ENCODE assay signal across 9 cellular contexts in the genomic region with DNA sequence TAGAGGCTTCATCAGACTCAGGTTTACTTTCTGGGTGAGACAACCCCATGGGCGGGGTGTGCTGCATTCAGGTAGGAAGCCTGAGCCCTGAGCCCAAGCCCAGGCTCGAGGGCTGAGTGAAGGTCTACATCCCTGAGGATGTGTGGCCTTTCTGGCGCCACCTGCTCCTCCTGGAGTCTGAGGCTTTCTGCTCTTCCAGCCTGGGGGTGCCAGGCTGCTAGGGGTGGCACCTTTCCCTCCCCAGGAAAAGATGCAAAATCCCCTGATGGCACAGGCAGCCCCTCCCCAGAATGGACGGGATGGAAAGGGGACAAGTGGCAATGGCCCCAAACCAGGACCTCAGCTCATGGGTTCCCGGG. TPM values are rescaled to one million over a fixed set of nuclear protein-coding genes. Genes with fewer than 3 reads are reported as not detected.
DNase-seq lines count a peak whose midpoint lies in the region; ATAC-seq, FAIRE-seq and TF ChIP-seq lines count a peak whose summit lies in the region.
"Had no signal": no experiment of that assay in that cellular context is flagged by ENCODE, and none has a peak within 500 bp of the region (broad histone marks: within the 10 kb centered on the region; RNA-seq: fewer than 3 reads in every experiment).

No MANE protein-coding gene starts in this region.

- intact Hi-C loops in IMR-90 (cut with micrococcal nuclease), result no loop called here
- intact Hi-C loops in activated CD4-positive, alpha-beta T cell treated with anti-CD3 and anti-CD28 coated beads for 36 hours (cut with DNase I, micrococcal nuclease), result no loop called here

- TF ChIP-seq RAD21 in IMR-90 (IDR thresholded peaks at IDR 0.05; ENCODE audit: low read length) (no peak), H1 (IDR thresholded peaks at IDR 0.05 in 1 of 2, conservative IDR thresholded peaks at IDR 0.05 in 1 of 2; ENCODE audit: low read depth in 2 of 2, low read length in 2 of 2) (no peak)

- H2AFZ ChIP-seq in IMR-90 (replicated peaks; ENCODE audit: low read length, poor library complexity), result peak overlapping the region; percentile 96
- peak overlapping the region; percentile 94 for H2AFZ ChIP-seq in H1 (ENCODE audit: low read length)
- H2AFZ ChIP-seq in neural progenitor cell (replicated peaks), result peak overlapping the region; percentile 99

- no peak overlapping the region for H2AK5ac ChIP-seq in IMR-90 (ENCODE audit: low read depth, low read length)
- H2AK5ac ChIP-seq in H1 (ENCODE audit: low read depth, low read length), result no peak overlapping the region; the same call in 1 of the 2 replicates

- H4K5ac ChIP-seq in IMR-90 (ENCODE audit: low read depth, low read length), result no peak overlapping the region
- peak overlapping the region; percentile 28 for H4K5ac ChIP-seq in H1 (ENCODE audit: insufficient read length, low read depth, low read length)

- peak overlapping the region; percentile 47 for H3K27ac Mint-ChIP-seq in neural progenitor cell
- no peak overlapping the region for H3K27ac Mint-ChIP-seq in activated CD4-positive, alpha-beta T cell treated with anti-CD3 and anti-CD28 coated beads for 36 hours

- H2BK12ac ChIP-seq in H1 (ENCODE audit: low read depth, low read length), result peak overlapping the region; percentile 79; the same call in 1 of the 2 replicates

- in situ Hi-C loops in IMR-90 (cut with MboI; ENCODE audit: low sequenced_read_pairs), result no loop called here

- H3K36me3 ChIP-seq in BLaER1 treated with 17β-estradiol and CSF1 and Interleukin-3, amounts not matched to agents 10 nM and 100 nM, result no peaks in the 10 kb centered on the region
- H3K36me3 ChIP-seq in IMR-90 (ENCODE audit: control insufficient read depth, insufficient read depth, low read length) (no peaks in the 10 kb centered on the region), H1 (ENCODE audit: control insufficient read depth in 2 of 4, insufficient read depth in 4 of 4, low read length in 3 of 4) (no peaks in the 10 kb centered on the region), neural progenitor cell (no peaks in the 10 kb centered on the region)

- no peaks in the 10 kb centered on the region; a peak in 1 of 22 replicates for H3K9me3 ChIP-seq in BLaER1 treated with 17β-estradiol and CSF1 and Interleukin-3, amounts not matched to agents 10 nM and 100 nM (replicated peaks in 1 of 11)
- H3K9me3 ChIP-seq in IMR-90 (ENCODE audit: control insufficient read depth, insufficient read depth, low read length) (no peaks in the 10 kb centered on the region), H1 (ENCODE audit: insufficient read depth in 2 of 2, low read depth in 1 of 2, low read length in 1 of 2) (peaks cover 3% of the 10 kb centered on the region in 2 experiments; a peak in 1 of 4 replicates), neural progenitor cell (ENCODE audit: low read depth) (no peaks in the 10 kb centered on the region)

- CTCF ChIA-PET in IMR-90 (lab: Yijun Ruan, JAX) (interaction anchor here (0.6 to 1.9 kb wide), 6 partner anchors 15 to 125 kb away, joined by 3 to 5 read pairs (median 3); no protein-coding TSS in a partner anchor), H1 (lab: Charles Lee; ENCODE audit: partially characterized antibody) (interaction anchor here (0.7 to 5.9 kb wide), 46 partner anchors 8 to 249 kb away, joined by 3 to 49 read pairs (median 6); partner anchors contain the start of gene PLPP7)
- CTCF ChIA-PET in activated CD4-positive, alpha-beta T cell treated with anti-CD3 and anti-CD28 coated beads for 36 hours (lab: Charles Lee), result interaction anchor here (0.6 to 2.3 kb wide), 34 partner anchors 9 to 399 kb away, joined by 3 to 11 read pairs (median 4); no protein-coding TSS in a partner anchor

- peak overlapping the region; percentile 31 to 66 (median 46); a peak in 16 of 20 replicates for H3K4me3 ChIP-seq in BLaER1 treated with 17β-estradiol and CSF1 and Interleukin-3, amounts not matched to agents 10 nM and 100 nM
- H3K4me3 ChIP-seq in IMR-90 (ENCODE audit: insufficient read depth, low read depth, low read length), result no peak overlapping the region
- H3K4me3 ChIP-seq in H1 (ENCODE audit: extremely low read depth in 1 of 4, insufficient read depth in 2 of 4, low read depth in 3 of 4, low read length in 4 of 4), result peak overlapping the region in 1 of 4 experiments; percentile 55; a peak in 3 of 8 replicates
- H3K4me3 ChIP-seq in neural progenitor cell, result peak overlapping the region; percentile 37
- H3K4me3 ChIP-seq in foreskin fibroblast (ENCODE audit: low read depth in 1 of 2, low read length in 2 of 2), result no peak overlapping the region

- H2BK20ac ChIP-seq in IMR-90 (ENCODE audit: low read depth, low read length) (no peak overlapping the region), H1 (ENCODE audit: low read length) (peak overlapping the region; percentile 72; the same call in 1 of the 2 replicates)

- WGBS in IMR-90 (ENCODE audit: extremely low coverage in 2 of 2, insufficient read length in 1 of 2), 2 experiments, result 25% methylated on average over 1 of the region's 5 CpGs; no CpG with 5 or more reads in 1 of the 2 experiments
- WGBS in H1 (ENCODE audit: extremely low coverage in 1 of 2, insufficient coverage in 1 of 2, insufficient read length in 1 of 2, insufficient replicate concordance in 2 of 2, low coverage in 1 of 2, low lambda C conversion rate in 2 of 2, missing lambda C conversion rate in 1 of 2), 2 experiments, result 61% methylated on average over 5 of the region's 5 CpGs; no CpG with 5 or more reads in 1 of the 2 experiments

- H3K4me1 Mint-ChIP-seq in neural progenitor cell, result peaks cover 9% of the 10 kb centered on the region
- H3K4me1 Mint-ChIP-seq in activated CD4-positive, alpha-beta T cell treated with anti-CD3 and anti-CD28 coated beads for 36 hours, result peaks cover 9% of the 10 kb centered on the region

- peaks cover 3% of the 10 kb centered on the region for H3K9me3 Mint-ChIP-seq in neural progenitor cell
- H3K9me3 Mint-ChIP-seq in activated CD4-positive, alpha-beta T cell treated with anti-CD3 and anti-CD28 coated beads for 36 hours (ENCODE audit: low read depth), result no peaks in the 10 kb centered on the region

- peak overlapping the region; percentile 78 to 97 (median 87) for H3K4me2 ChIP-seq in BLaER1 treated with 17β-estradiol and CSF1 and Interleukin-3, amounts not matched to agents 10 nM and 100 nM
- H3K4me2 ChIP-seq in IMR-90 (ENCODE audit: low read depth, low read length) (peak overlapping the region; percentile 93; the same call in 1 of the 2 replicates), H1 (ENCODE audit: insufficient read depth in 1 of 2, low read depth in 2 of 2, low read length in 2 of 2) (peak overlapping the region; percentile 2 to 80; a peak in 3 of 4 replicates), neural progenitor cell (peak overlapping the region; percentile 79)

- H3K4me1 ChIP-seq in BLaER1 treated with 17β-estradiol and CSF1 and Interleukin-3, amounts not matched to agents 10 nM and 100 nM, result peaks cover 13 to 52% (median 29%) of the 10 kb centered on the region in 10 experiments
- H3K4me1 ChIP-seq in IMR-90 (ENCODE audit: control insufficient read depth, insufficient read depth, low read length), result no peaks in the 10 kb centered on the region
- peaks cover 0 to 8% (median 5%) of the 10 kb centered on the region in 4 experiments; a peak in 6 of 7 replicates for H3K4me1 ChIP-seq in H1 (replicated peaks in 1 of 4; ENCODE audit: control insufficient read depth in 3 of 4, insufficient read depth in 4 of 4, low read length in 3 of 4)
- H3K4me1 ChIP-seq in neural progenitor cell, result peaks cover 4% of the 10 kb centered on the region

- H3K4me3 Mint-ChIP-seq in neural progenitor cell, result peak overlapping the region; percentile 77
- no peak overlapping the region for H3K4me3 Mint-ChIP-seq in activated CD4-positive, alpha-beta T cell treated with anti-CD3 and anti-CD28 coated beads for 36 hours

- H4K91ac ChIP-seq in IMR-90 (ENCODE audit: insufficient read depth, low read depth, low read length), result no peak overlapping the region
- no peak overlapping the region for H4K91ac ChIP-seq in H1 (replicated peaks; ENCODE audit: insufficient read length, low read length)

- no peaks in the 10 kb centered on the region for H4K20me1 ChIP-seq in BLaER1 treated with 17β-estradiol and CSF1 and Interleukin-3, amounts not matched to agents 10 nM and 100 nM
- H4K20me1 ChIP-seq in IMR-90 (ENCODE audit: insufficient read depth, low read length) (no peaks in the 10 kb centered on the region; the same call in 1 of the 2 replicates), H1 (replicated peaks in 1 of 2; ENCODE audit: control insufficient read depth in 1 of 2, insufficient read depth in 2 of 2, low read length in 2 of 2) (no peaks in the 10 kb centered on the region), neural progenitor cell (ENCODE audit: low read depth) (no peaks in the 10 kb centered on the region)

- BruUV-seq in IMR-90 (replicated peaks; lab: Mats Ljungman, UMichigan), result no TSS peak

- H3K36me3 Mint-ChIP-seq in neural progenitor cell, result no peaks in the 10 kb centered on the region
- no peaks in the 10 kb centered on the region for H3K36me3 Mint-ChIP-seq in activated CD4-positive, alpha-beta T cell treated with anti-CD3 and anti-CD28 coated beads for 36 hours (ENCODE audit: low read depth)

- H3K23me2 ChIP-seq in H1 (ENCODE audit: low read depth, low read length), result no peaks in the 10 kb centered on the region

- H2BK15ac ChIP-seq in IMR-90 (ENCODE audit: low read depth, low read length), result no peak overlapping the region
- H2BK15ac ChIP-seq in H1 (ENCODE audit: low read length), result peak overlapping the region; percentile 21; the same call in 1 of the 2 replicates

- H4K8ac ChIP-seq in IMR-90 (ENCODE audit: low read depth in 2 of 2, low read length in 2 of 2) (no peak overlapping the region), H1 (ENCODE audit: extremely low read depth, insufficient read depth, low read length) (peak overlapping the region; percentile 90)

- peaks cover 7% of the 10 kb centered on the region for H3K27me3 Mint-ChIP-seq in neural progenitor cell (ENCODE audit: insufficient read depth, low read depth)
- H3K27me3 Mint-ChIP-seq in activated CD4-positive, alpha-beta T cell treated with anti-CD3 and anti-CD28 coated beads for 36 hours, result no peaks in the 10 kb centered on the region

- H3K79me1 ChIP-seq in IMR-90 (ENCODE audit: low read depth in 1 of 2, low read length in 2 of 2) (no peaks in the 10 kb centered on the region), H1 (ENCODE audit: low read depth, low read length) (no peaks in the 10 kb centered on the region)

- no peak for ATAC-seq in IMR-90 (ENCODE audit: low read depth)
- no peak for ATAC-seq in activated CD4-positive, alpha-beta T cell treated with anti-CD3 and anti-CD28 coated beads for 36 hours
- ATAC-seq in GM21717 (IDR thresholded peaks at IDR 0.05; ENCODE audit: unreplicated experiment), result no peak

- POLR2A ChIA-PET in IMR-90 (lab: Charles Lee; ENCODE audit: unreplicated experiment) (no interaction called here), H1 (lab: Charles Lee; ENCODE audit: partially characterized antibody) (interaction anchor here (0.7 to 2.2 kb wide), 12 partner anchors 9 to 153 kb away, joined by 3 to 21 read pairs (median 4); partner anchors contain the start of gene POMT1)
- POLR2A ChIA-PET in activated CD4-positive, alpha-beta T cell treated with anti-CD3 and anti-CD28 coated beads for 36 hours (lab: Charles Lee), result no interaction called here

- H3K23ac ChIP-seq in IMR-90 (ENCODE audit: low read depth, low read length) (no peak overlapping the region), H1 (ENCODE audit: insufficient read length) (no peak overlapping the region)

- H3K79me2 ChIP-seq in H1 (ENCODE audit: control insufficient read depth in 1 of 2, insufficient read depth in 2 of 2, low read length in 2 of 2), result no peaks in the 10 kb centered on the region
- no peaks in the 10 kb centered on the region for H3K79me2 ChIP-seq in neural progenitor cell (ENCODE audit: low read depth)

- H3K18ac ChIP-seq in IMR-90 (ENCODE audit: low read depth, low read length), result no peak overlapping the region
- H3K18ac ChIP-seq in H1 (ENCODE audit: extremely low read depth, low read length), result peak overlapping the region; percentile 99

- peak overlapping the region; percentile 56 to 77 (median 70); a peak in 21 of 22 replicates for H3K9ac ChIP-seq in BLaER1 treated with 17β-estradiol and CSF1 and Interleukin-3, amounts not matched to agents 10 nM and 100 nM
- H3K9ac ChIP-seq in IMR-90 (ENCODE audit: low read depth, low read length), result no peak overlapping the region
- no peak overlapping the region for H3K9ac ChIP-seq in H1 (replicated peaks in 1 of 4; ENCODE audit: extremely low read depth in 1 of 4, low read depth in 3 of 4, low read length in 3 of 4)
- no peak overlapping the region for H3K9ac ChIP-seq in neural progenitor cell

- H3F3A ChIP-seq in neural progenitor cell (ENCODE audit: low read depth), result peaks cover 5% of the 10 kb centered on the region

- FAIRE-seq in H1 (lab: Jason Lieb, UNC), result no peak
- FAIRE-seq: H54 had no signal

- H3K27ac ChIP-seq in BLaER1 treated with 17β-estradiol and CSF1 and Interleukin-3, amounts not matched to agents 10 nM and 100 nM, result peak overlapping the region in 10 of 11 experiments; percentile 45 to 79 (median 66); a peak in 17 of 22 replicates
- H3K27ac ChIP-seq in IMR-90 (ENCODE audit: insufficient read depth, low read length) (no peak overlapping the region), H1 (ENCODE audit: low read depth, low read length) (no peak overlapping the region), neural progenitor cell (no peak overlapping the region)

- H3K56ac ChIP-seq in IMR-90 (ENCODE audit: extremely low read depth, insufficient read depth, low read length) (no peak overlapping the region), H1 (replicated peaks; ENCODE audit: insufficient read length, low read depth, low read length) (no peak overlapping the region)

- H3K14ac ChIP-seq in IMR-90 (replicated peaks; ENCODE audit: low read depth, low read length) (no peak overlapping the region), H1 (ENCODE audit: insufficient read length) (no peak overlapping the region)

- no peak overlapping the region for H2AK9ac ChIP-seq in IMR-90 (replicated peaks; ENCODE audit: low read depth, low read length, poor library complexity)

- H3K4ac ChIP-seq in IMR-90 (ENCODE audit: low read depth, low read length) (no peak overlapping the region), H1 (replicated peaks; ENCODE audit: insufficient read length, low read depth, low read length) (peak overlapping the region; percentile 2)

- H3K9me1 ChIP-seq in IMR-90 (ENCODE audit: insufficient read depth, low read length), result no peaks in the 10 kb centered on the region

- no peak overlapping the region for H2BK5ac ChIP-seq in IMR-90 (ENCODE audit: low read depth, low read length, poor library complexity, severe bottlenecking)
- peak overlapping the region; percentile 3; the same call in 1 of the 2 replicates for H2BK5ac ChIP-seq in H1 (ENCODE audit: low read depth, low read length)

- H3K27me3 ChIP-seq in BLaER1 treated with 17β-estradiol and CSF1 and Interleukin-3, amounts not matched to agents 10 nM and 100 nM, result no peaks in the 10 kb centered on the region
- H3K27me3 ChIP-seq in IMR-90 (ENCODE audit: control insufficient read depth, insufficient read depth, low read length), result no peaks in the 10 kb centered on the region; the same call in 1 of the 2 replicates
- no peaks in the 10 kb centered on the region for H3K27me3 ChIP-seq in H1 (replicated peaks in 1 of 4; ENCODE audit: control insufficient read depth in 3 of 4, extremely low read depth in 1 of 4, insufficient read depth in 3 of 4, low read length in 3 of 4)
- H3K27me3 ChIP-seq in neural progenitor cell, result no peaks in the 10 kb centered on the region

- no peak overlapping the region for H2BK120ac ChIP-seq in IMR-90 (ENCODE audit: low read depth, low read length)
- no peak overlapping the region for H2BK120ac ChIP-seq in H1 (replicated peaks; ENCODE audit: low read depth, low read length)

- no peak for DNase-seq in IMR-90
- no peak for DNase-seq in H1 (ENCODE audit: low read depth in 1 of 2, low spot score in 2 of 2)
- no peak for DNase-seq in neural progenitor cell (ENCODE audit: low spot score)
- no peak for DNase-seq in activated CD4-positive, alpha-beta T cell treated with anti-CD3 and anti-CD28 coated beads for 36 hours
- no peak for DNase-seq in activated effector memory CD4-positive, alpha-beta T cell treated with anti-CD3 and anti-CD28 coated beads, Interleukin-2, amount 50 U/mL, for 16 hours
- no peak for DNase-seq in foreskin fibroblast

- no peak for TF ChIP-seq CTCF in IMR-90 (conservative IDR thresholded peaks at IDR 0.05; ENCODE audit: low read depth, low read length)
- no peak for TF ChIP-seq CTCF in H1 (IDR thresholded peaks at IDR 0.05; ENCODE audit: control extremely low read depth in 1 of 3, insufficient read depth in 1 of 3, low read depth in 1 of 3, low read length in 3 of 3)
- TF ChIP-seq CTCF in neural progenitor cell (IDR thresholded peaks at IDR 0.05), result no peak
- no peak for TF ChIP-seq CTCF in foreskin fibroblast (IDR thresholded peaks at IDR 0.05; ENCODE audit: low read depth, low read length)

- no peak for TF ChIP-seq EP300 in H1 (IDR thresholded peaks at IDR 0.05; ENCODE audit: borderline replicate concordance in 1 of 2, low read depth in 2 of 2, low read length in 2 of 2)

- dilution Hi-C loops in IMR-90 (cut with HindIII; ENCODE audit: low sequenced_read_pairs, unreplicated experiment), result no loop called here

- no peak for TF ChIP-seq POLR2A in IMR-90 (IDR thresholded peaks at IDR 0.05; ENCODE audit: low read depth, low read length)
- TF ChIP-seq POLR2A in H1 (IDR thresholded peaks at IDR 0.05; ENCODE audit: control extremely low read depth in 1 of 2, low read depth in 2 of 2, low read length in 2 of 2), result no peak

RNA-seq across cellular contexts. Expression of gene PRRC2B, which starts 44.4 kb away (rescaled TPM):
- 19.4 and 22.2 TPM in 2 replicates for total RNA-seq in IMR-90 (2012; rRNA removed)
- polyA plus RNA-seq in IMR-90 (2012; rRNA removed), result 39.1 and 46.5 TPM in 2 replicates
- polyA plus RNA-seq in IMR-90 (2012; cell fraction: cytosol; rRNA removed), result 26.8 and 31.7 TPM in 2 replicates
- polyA plus RNA-seq in IMR-90 (2012; cell fraction: nucleus; rRNA removed; ENCODE audit: low replicate concordance), result 111 and 118 TPM in 2 replicates
- total RNA-seq in H1 (2021; fragmentation: NEBNext Ultra II Directional; extraction: Animal tissue kit (Norgen Biotek cat#: 25700)), result 249 and 255 TPM in 2 replicates
- 37.3 and 55.3 TPM in 2 replicates for polyA plus RNA-seq in H1 (2011; rRNA removed)
- 32.6 TPM for polyA plus RNA-seq in H1 (2011; cell fraction: cytosol; rRNA removed)
- polyA plus RNA-seq in H1 (2011; cell fraction: nucleus; rRNA removed), result 115 TPM
- 96.3 to 122 TPM (median 108 TPM) in 4 replicates for polyA plus RNA-seq in H1 (2012, experiment 1 of 2)
- 52.2 TPM for polyA plus RNA-seq in H1 (2012, experiment 2 of 2)
- 64.3 TPM for polyA plus RNA-seq in H1 (2013, experiment 1 of 2)
- polyA plus RNA-seq in H1 (2013, experiment 2 of 2), result 64.7 TPM
- 102 and 131 TPM in 2 replicates for polyA minus RNA-seq in H1 (2011; rRNA and poly(A)+ RNA removed)
- 63.8 TPM for polyA minus RNA-seq in H1 (2011; cell fraction: cytosol; rRNA and poly(A)+ RNA removed)
- 69.0 TPM for polyA minus RNA-seq in H1 (2011; cell fraction: nucleus; rRNA and poly(A)+ RNA removed)
- 139 and 148 TPM in 2 replicates for total RNA-seq in neural progenitor cell (ENCODE audit: low replicate concordance)
- total RNA-seq in activated CD4-positive, alpha-beta T cell treated with anti-CD3 and anti-CD28 coated beads for 36 hours, result 100 to 1,000 TPM; 151 to 184 TPM

RNA-seq across cellular contexts. Expression of gene PLPP7, which starts 60.0 kb away (rescaled TPM):
- 0.54 and 0.56 TPM in 2 replicates for total RNA-seq in IMR-90 (2012; rRNA removed)
- 1.2 TPM in 2 replicates for polyA plus RNA-seq in IMR-90 (2012; rRNA removed)
- 0.89 and 2.2 TPM in 2 replicates for polyA plus RNA-seq in IMR-90 (2012; cell fraction: cytosol; rRNA removed)
- polyA plus RNA-seq in IMR-90 (2012; cell fraction: nucleus; rRNA removed; ENCODE audit: low replicate concordance), result 1.1 and 2.3 TPM in 2 replicates
- total RNA-seq in H1 (2021; fragmentation: NEBNext Ultra II Directional; extraction: Animal tissue kit (Norgen Biotek cat#: 25700)), result 3.4 TPM in 2 replicates
- 3.9 and 5.0 TPM in 2 replicates for polyA plus RNA-seq in H1 (2011; rRNA removed)
- polyA plus RNA-seq in H1 (2011; cell fraction: cytosol; rRNA removed), result 4.2 TPM
- 3.9 TPM for polyA plus RNA-seq in H1 (2011; cell fraction: nucleus; rRNA removed)
- 2.0 to 3.0 TPM (median 2.6 TPM) in 4 replicates for polyA plus RNA-seq in H1 (2012, experiment 1 of 2)
- polyA plus RNA-seq in H1 (2012, experiment 2 of 2), result 4.4 TPM
- polyA plus RNA-seq in H1 (2013, experiment 1 of 2), result 1.6 TPM
- polyA plus RNA-seq in H1 (2013, experiment 2 of 2), result 1.5 TPM
- polyA minus RNA-seq in H1 (2011; rRNA and poly(A)+ RNA removed), result 2.3 TPM in 2 replicates
- 3.4 TPM for polyA minus RNA-seq in H1 (2011; cell fraction: cytosol; rRNA and poly(A)+ RNA removed)
- polyA minus RNA-seq in H1 (2011; cell fraction: nucleus; rRNA and poly(A)+ RNA removed), result 4.0 TPM
- total RNA-seq in neural progenitor cell (ENCODE audit: low replicate concordance), result 5.4 and 11.5 TPM in 2 replicates
- under 1 TPM; 0.14 to 0.30 TPM for total RNA-seq in activated CD4-positive, alpha-beta T cell treated with anti-CD3 and anti-CD28 coated beads for 36 hours

Comparison
In these comparisons a context has a peak if more than half of its experiments do, and no peak if none do; other contexts are left out.
1. H3K27ac ChIP-seq: peak in BLaER1 treated with 17β-estradiol and CSF1 and Interleukin-3, amounts not matched to agents 10 nM and 100 nM (10 of 11); none in IMR-90 (single experiment), H1 (single experiment) and neural progenitor cell (single experiment).
2. H3K4me2 ChIP-seq: peak in every context shown above with its lines; median percentile 93 in IMR-90; 87 in BLaER1 treated with 17β-estradiol and CSF1 and Interleukin-3, amounts not matched to agents 10 nM and 100 nM; 79 in neural progenitor cell; 41 in H1.
3. H3K4me3 ChIP-seq: peak in BLaER1 treated with 17β-estradiol and CSF1 and Interleukin-3, amounts not matched to agents 10 nM and 100 nM (10 of 10) and neural progenitor cell (single experiment); none in IMR-90 (single experiment) and foreskin fibroblast (0 of 2).
4. H3K9ac ChIP-seq: peak in BLaER1 treated with 17β-estradiol and CSF1 and Interleukin-3, amounts not matched to agents 10 nM and 100 nM (11 of 11); none in IMR-90 (single experiment), H1 (0 of 4) and neural progenitor cell (single experiment).
5. Peak in every context shown above with its lines, with median percentiles within 50 percentile points of each other: H2AFZ ChIP-seq.